ENCODE assay signal across 5 cellular contexts in the genomic region with DNA sequence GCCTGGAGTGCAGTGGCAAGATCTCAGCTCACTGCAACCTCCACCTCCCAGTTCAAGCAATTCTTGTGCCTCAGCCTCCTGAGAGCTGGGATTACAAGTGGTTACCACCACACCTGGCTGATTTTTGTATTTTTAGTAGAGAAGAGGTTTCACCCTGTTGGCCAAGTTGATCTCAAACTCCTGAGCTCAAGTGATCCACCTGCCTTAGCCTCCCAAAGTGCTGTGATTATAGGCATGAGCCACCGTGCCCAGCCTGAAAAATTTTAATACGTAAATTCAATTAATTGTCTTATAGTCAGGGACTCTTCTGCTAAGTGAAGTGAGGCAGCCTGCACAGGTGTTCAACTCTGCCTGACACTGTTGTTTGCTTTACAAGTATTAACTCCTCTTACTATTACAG. TPM values are rescaled to one million over a fixed set of nuclear protein-coding genes. Genes with fewer than 3 reads are reported as not detected.
"Had no signal": no experiment of that assay in that cellular context is flagged by ENCODE, and none has a peak within 500 bp of the region (broad histone marks: within the 10 kb centered on the region; RNA-seq: fewer than 3 reads in every experiment).

No MANE protein-coding gene starts in this region.

RNA-seq across cellular contexts. Expression of a gene that starts 15.1 kb away (rescaled TPM):
- total RNA-seq: RPMI7951, SJCRH30, SJSA1 had no signal
- polyA plus RNA-seq: SK-N-SH had no signal

RNA-seq across cellular contexts. Expression of a gene that starts 35.9 kb away (rescaled TPM):
- total RNA-seq: RPMI7951, SJCRH30, SJSA1, SK-MEL-5 had no signal
